In the genomic region with DNA sequence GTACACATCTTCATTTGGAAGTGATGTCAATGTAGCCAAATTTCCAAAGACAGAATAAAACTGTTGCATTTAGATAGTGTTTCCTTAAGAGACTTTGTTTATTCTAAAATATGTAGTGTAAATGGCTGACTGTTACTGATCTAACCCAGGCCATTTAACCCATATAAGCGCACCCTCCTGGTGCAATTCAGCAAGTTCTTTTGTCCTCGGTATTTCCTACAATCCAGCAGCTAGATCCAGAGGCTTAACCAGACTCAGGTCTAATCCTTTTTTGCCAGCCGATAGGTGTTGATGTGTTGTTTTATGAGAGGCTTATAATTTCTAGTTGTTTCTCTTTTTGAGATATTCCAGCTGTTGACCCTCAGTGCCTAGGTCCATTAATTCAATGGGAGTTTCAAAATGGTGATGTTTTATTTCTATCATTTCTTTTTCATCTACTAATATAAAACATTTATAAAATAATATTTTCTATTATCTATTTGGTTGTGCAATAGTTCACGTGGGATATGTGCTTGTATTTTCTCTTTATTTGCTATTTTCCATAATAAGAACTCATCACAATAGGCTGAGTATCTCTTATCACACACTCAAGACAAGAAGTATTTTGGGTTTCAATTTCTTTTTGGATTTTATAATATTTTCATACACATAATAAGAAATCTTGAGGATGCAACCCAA, we compare ENCODE assay signal across 12 cellular contexts. TPM values are rescaled to one million over a fixed set of nuclear protein-coding genes. Genes with fewer than 3 reads are reported as not detected.
"Had no signal": no experiment of that assay in that cellular context is flagged by ENCODE, and none has a peak within 500 bp of the region (broad histone marks: within the 10 kb centered on the region; RNA-seq: fewer than 3 reads in every experiment).

No MANE protein-coding gene starts in this region.

- DNase-seq: activated CD4-positive, alpha-beta memory T cell treated with anti-CD3 and anti-CD28 coated beads for 36 hours; activated gamma-delta T cell; activated T-cell treated with anti-CD3 and anti-CD28 coated beads, Interleukin-2, amount 50 U/mL, for 48 hours; aorta; left colon; mammary epithelial cell; natural killer cell; stimulated activated CD4-positive, alpha-beta T cell treated with anti-CD3 and anti-CD28 coated beads, Interleukin-4, amount 100 ng/mL, for 4 hours; stimulated activated naive CD8-positive, alpha-beta T cell treated with anti-CD3 and anti-CD28 coated beads, Interleukin-15, amount 100 ng/mL, for 72 hours; T1000 had no signal

- H3K9me3 ChIP-seq: thoracic aorta had no signal

- H3K36me3 Mint-ChIP-seq: activated CD4-positive, alpha-beta memory T cell treated with anti-CD3 and anti-CD28 coated beads for 36 hours; activated naive CD8-positive, alpha-beta T cell; natural killer cell had no signal

- H3K36me3 ChIP-seq: thoracic aorta had no signal

- H3K27me3 Mint-ChIP-seq: activated naive CD8-positive, alpha-beta T cell had no signal

- H3K4me3 Mint-ChIP-seq: activated CD4-positive, alpha-beta memory T cell treated with anti-CD3 and anti-CD28 coated beads for 36 hours; activated naive CD8-positive, alpha-beta T cell; natural killer cell; stimulated activated naive CD8-positive, alpha-beta T cell treated with anti-CD3 and anti-CD28 coated beads, Interleukin-15, amount 100 ng/mL, for 72 hours had no signal

- ATAC-seq: natural killer cell; stimulated activated naive CD8-positive, alpha-beta T cell treated with anti-CD3 and anti-CD28 coated beads, Interleukin-15, amount 100 ng/mL, for 72 hours had no signal

- H3K27ac Mint-ChIP-seq: activated CD4-positive, alpha-beta memory T cell treated with anti-CD3 and anti-CD28 coated beads for 36 hours; activated naive CD8-positive, alpha-beta T cell; natural killer cell; stimulated activated naive CD8-positive, alpha-beta T cell treated with anti-CD3 and anti-CD28 coated beads, Interleukin-15, amount 100 ng/mL, for 72 hours had no signal

- H3K27ac ChIP-seq: thoracic aorta had no signal

- H3K4me3 ChIP-seq: thoracic aorta had no signal

- H3K9me3 Mint-ChIP-seq: activated CD4-positive, alpha-beta memory T cell treated with anti-CD3 and anti-CD28 coated beads for 36 hours; natural killer cell had no signal

RNA-seq across cellular contexts. Expression of a gene that starts 14.5 kb away (rescaled TPM):
- total RNA-seq: activated CD4-positive, alpha-beta memory T cell treated with anti-CD3 and anti-CD28 coated beads for 36 hours had no signal
